ENCODE assay signal across 20 cellular contexts in genomic region chr17:35496470-35497290, GRCh38. TPM values are rescaled to one million over a fixed set of nuclear protein-coding genes. Genes with fewer than 3 reads are reported as not detected.
DNase-seq lines count a peak whose midpoint lies in the region; ATAC-seq lines count a peak whose summit lies in the region.
"Had no signal": no experiment of that assay in that cellular context is flagged by ENCODE, and none has a peak within 500 bp of the region (broad histone marks: within the 10 kb centered on the region; RNA-seq: fewer than 3 reads in every experiment).

No MANE protein-coding gene starts in this region.

- H3K27me3 Mint-ChIP-seq in stimulated activated naive CD8-positive, alpha-beta T cell treated with anti-CD3 and anti-CD28 coated beads, Interleukin-15, amount 100 ng/mL, for 72 hours: no peaks in the 10 kb centered on the region
- H3K27me3 Mint-ChIP-seq in activated CD8-positive, alpha-beta T cell treated with anti-CD3 and anti-CD28 coated beads, Interleukin-2, amount 10 ng/mL, durations not matched to agents 7 days and 5 days (ENCODE audit: low read depth): no peaks in the 10 kb centered on the region
- H3K27me3 Mint-ChIP-seq in immature natural killer cell (ENCODE audit: low read depth in 3 of 3): peaks cover 0 to 11% (median 2%) of the 10 kb centered on the region in 3 donors
- no peaks in the 10 kb centered on the region for H3K27me3 Mint-ChIP-seq in effector memory CD8-positive, alpha-beta T cell

- peaks cover 77% of the 10 kb centered on the region for H3K36me3 Mint-ChIP-seq in activated CD8-positive, alpha-beta T cell treated with anti-CD3 and anti-CD28 coated beads, Interleukin-2, amount 10 ng/mL, durations not matched to agents 7 days and 5 days (ENCODE audit: low read depth)
- H3K36me3 Mint-ChIP-seq in immature natural killer cell: peaks cover 9 to 26% (median 11%) of the 10 kb centered on the region in 3 donors
- peaks cover 74% of the 10 kb centered on the region for H3K36me3 Mint-ChIP-seq in effector memory CD8-positive, alpha-beta T cell (ENCODE audit: insufficient read depth)

- peaks cover 95% of the 10 kb centered on the region for H3K4me1 Mint-ChIP-seq in stimulated activated naive CD8-positive, alpha-beta T cell treated with anti-CD3 and anti-CD28 coated beads, Interleukin-15, amount 100 ng/mL, for 72 hours
- peaks cover 87% of the 10 kb centered on the region for H3K4me1 Mint-ChIP-seq in activated CD8-positive, alpha-beta T cell treated with anti-CD3 and anti-CD28 coated beads, Interleukin-2, amount 10 ng/mL, durations not matched to agents 7 days and 5 days (ENCODE audit: low read depth)
- H3K4me1 Mint-ChIP-seq in immature natural killer cell: peaks cover 83 to 94% of the 10 kb centered on the region in 2 donors
- peaks cover 50 to 68% of the 10 kb centered on the region in 2 donors for H3K4me1 Mint-ChIP-seq in effector memory CD8-positive, alpha-beta T cell (ENCODE audit: low read depth in 2 of 2)

- POLR2A ChIA-PET in activated CD8-positive, alpha-beta T cell treated with anti-CD3 and anti-CD28 coated beads, Interleukin-2, amount 10 ng/mL, durations not matched to agents 7 days and 5 days (lab: Charles Lee): no interaction called here

- peaks cover 2 to 3% of the 10 kb centered on the region in 2 donors for H3K9me3 Mint-ChIP-seq in stimulated activated naive CD8-positive, alpha-beta T cell treated with anti-CD3 and anti-CD28 coated beads, Interleukin-15, amount 100 ng/mL, for 72 hours
- H3K9me3 Mint-ChIP-seq in activated CD8-positive, alpha-beta T cell treated with anti-CD3 and anti-CD28 coated beads, Interleukin-2, amount 10 ng/mL, durations not matched to agents 7 days and 5 days (ENCODE audit: insufficient read depth): no peaks in the 10 kb centered on the region
- H3K9me3 Mint-ChIP-seq in immature natural killer cell: no peaks in the 10 kb centered on the region
- peaks cover 0 to 2% of the 10 kb centered on the region in 2 donors for H3K9me3 Mint-ChIP-seq in effector memory CD8-positive, alpha-beta T cell

- ATAC-seq in stimulated activated naive CD8-positive, alpha-beta T cell treated with anti-CD3 and anti-CD28 coated beads, Interleukin-15, amount 100 ng/mL, for 72 hours: no peak
- no peak for ATAC-seq in stimulated activated naive CD8-positive, alpha-beta T cell treated with anti-CD3 and anti-CD28 coated beads, Interleukin-15, Interleukin-2, amounts not matched to agents 100 U/mL and 50 U/mL, for 24 hours
- no peak for ATAC-seq in activated CD8-positive, alpha-beta T cell treated with anti-CD3 and anti-CD28 coated beads, Interleukin-2, amount 10 ng/mL, durations not matched to agents 7 days and 5 days
- no peak for ATAC-seq in effector memory CD8-positive, alpha-beta T cell (replicated peaks)
- no peak for ATAC-seq in GM21723 (IDR thresholded peaks at IDR 0.05; ENCODE audit: unreplicated experiment)
- ATAC-seq: left colon had no signal

- H3K4me3 Mint-ChIP-seq in stimulated activated naive CD8-positive, alpha-beta T cell treated with anti-CD3 and anti-CD28 coated beads, Interleukin-15, amount 100 ng/mL, for 72 hours: peak overlapping the region; percentile 19 to 38
- peak overlapping the region; percentile 25 for H3K4me3 Mint-ChIP-seq in activated CD8-positive, alpha-beta T cell treated with anti-CD3 and anti-CD28 coated beads, Interleukin-2, amount 10 ng/mL, durations not matched to agents 7 days and 5 days
- H3K4me3 Mint-ChIP-seq in immature natural killer cell: peak overlapping the region in 3 of 5 donors; percentile 12 to 22 (median 21)
- no peak overlapping the region for H3K4me3 Mint-ChIP-seq in effector memory CD8-positive, alpha-beta T cell

- CTCF ChIA-PET in activated CD8-positive, alpha-beta T cell treated with anti-CD3 and anti-CD28 coated beads, Interleukin-2, amount 10 ng/mL, durations not matched to agents 7 days and 5 days (lab: Charles Lee): interaction anchor here (1.5 kb wide), 1 partner anchor 43 kb away, joined by 3 read pairs; no protein-coding TSS in a partner anchor

- H3K27ac Mint-ChIP-seq in stimulated activated naive CD8-positive, alpha-beta T cell treated with anti-CD3 and anti-CD28 coated beads, Interleukin-15, amount 100 ng/mL, for 72 hours: peak overlapping the region in 1 of 2 donors; percentile 59
- peak overlapping the region; percentile 52 for H3K27ac Mint-ChIP-seq in activated CD8-positive, alpha-beta T cell treated with anti-CD3 and anti-CD28 coated beads, Interleukin-2, amount 10 ng/mL, durations not matched to agents 7 days and 5 days
- peak overlapping the region; percentile 67 to 86 (median 80) for H3K27ac Mint-ChIP-seq in immature natural killer cell
- peak overlapping the region in 1 of 2 donors; percentile 65 for H3K27ac Mint-ChIP-seq in effector memory CD8-positive, alpha-beta T cell

- DNase-seq in stimulated activated naive CD8-positive, alpha-beta T cell treated with anti-CD3 and anti-CD28 coated beads, Interleukin-15, amount 100 ng/mL, for 72 hours: no peak
- no peak for DNase-seq in stimulated activated naive CD8-positive, alpha-beta T cell treated with anti-CD3 and anti-CD28 coated beads, Interleukin-15, Interleukin-2, amounts not matched to agents 100 U/mL and 50 U/mL, for 24 hours
- no peak for DNase-seq in activated CD8-positive, alpha-beta T cell treated with anti-CD3 and anti-CD28 coated beads, Interleukin-2, amount 10 ng/mL, durations not matched to agents 7 days and 5 days
- DNase-seq in immature natural killer cell (no peak), NCI-H748 (lab: John Stamatoyannopoulos, UW; ENCODE audit: unreplicated experiment) (no peak), activated gamma-delta T cell treated with Interleukin-2 at 50 U/mL for 16 hours (no peak)
- no peak for DNase-seq in effector memory CD8-positive, alpha-beta T cell
- DNase-seq: activated CD4-positive, CD25-positive, alpha-beta regulatory T cell; activated gamma-delta T cell; KBM-7; left colon; NCI-H187 treated with DMSO at 0.1 percent for 48 hours; NCI-H345; ovary; RPMI8226; stimulated activated CD4-positive, alpha-beta T cell treated with anti-CD3 and anti-CD28 coated beads, Interleukin-1b, Interleukin-23, amount 100 ng/mL, for 48 hours; uterus had no signal

RNA-seq across cellular contexts. Expression of gene SLFN12L, which starts 40.8 kb away (rescaled TPM):
- total RNA-seq in activated CD8-positive, alpha-beta T cell treated with anti-CD3 and anti-CD28 coated beads, Interleukin-2, amount 10 ng/mL, durations not matched to agents 7 days and 5 days: 100 to 1,000 TPM; 115 to 123 TPM
- polyA plus RNA-seq in immature natural killer cell: 10 to 100 TPM; 14.8 to 28.8 (median 27.4) TPM
- total RNA-seq: chondrocyte, G401 had no signal

RNA-seq across cellular contexts. Expression of gene SLFN13, which starts 48.1 kb away (rescaled TPM):
- total RNA-seq in activated CD8-positive, alpha-beta T cell treated with anti-CD3 and anti-CD28 coated beads, Interleukin-2, amount 10 ng/mL, durations not matched to agents 7 days and 5 days: 10 to 100 TPM; 56.2 to 56.3 TPM
- 10 to 100 TPM; 11.8 to 41.8 (median 39.2) TPM for polyA plus RNA-seq in immature natural killer cell

Comparison
In these comparisons a context has a peak if more than half of its experiments do, and no peak if none do; other contexts are left out.
1. H3K4me3 Mint-ChIP-seq: peak in stimulated activated naive CD8-positive, alpha-beta T cell treated with anti-CD3 and anti-CD28 coated beads, Interleukin-15, amount 100 ng/mL, for 72 hours (2 of 2), activated CD8-positive, alpha-beta T cell treated with anti-CD3 and anti-CD28 coated beads, Interleukin-2, amount 10 ng/mL, durations not matched to agents 7 days and 5 days (single experiment) and immature natural killer cell (3 of 5); none in effector memory CD8-positive, alpha-beta T cell (0 of 2).